Comparison of ENCODE assay signal across 13 cellular contexts in genomic region chr1:246383791-246384190, GRCh38.
"Had no signal": no experiment of that assay in that cellular context is flagged by ENCODE, and none has a peak within 500 bp of the region (broad histone marks: within the 10 kb centered on the region; RNA-seq: fewer than 3 reads in every experiment).

No MANE protein-coding gene starts in this region.

- DNase-seq: activated CD4-positive, alpha-beta T cell treated with anti-CD3 and anti-CD28 coated beads, Interleukin-2, amount 50 U/mL, for 48 hours; activated effector memory CD4-positive, alpha-beta T cell treated with Interleukin-2 at 50 U/mL for 16 hours; activated T-cell treated with anti-CD3 and anti-CD28 coated beads, Interleukin-2, amount 50 U/mL, for 1 hour; adrenal gland; central memory CD4-positive, alpha-beta T cell; colonic mucosa; heart left ventricle; ovary; sigmoid colon; stimulated activated CD4-positive, alpha-beta T cell treated with anti-CD3 and anti-CD28 coated beads, Interleukin-12 subunit alpha, Interleukin-12 subunit beta, amount 100 ng/mL, for 4 hours; stimulated activated CD4-positive, alpha-beta T cell treated with anti-CD3 and anti-CD28 coated beads, Interleukin-2, amount 100 ng/mL, for 24 hours had no signal

- FAIRE-seq: frontal cortex, islet of Langerhans had no signal

- H3K9me3 ChIP-seq: adrenal gland, colonic mucosa, heart left ventricle, ovary, sigmoid colon had no signal

- H3K36me3 ChIP-seq: adrenal gland, colonic mucosa, heart left ventricle, ovary, sigmoid colon had no signal

- H3K27ac ChIP-seq: adrenal gland, colonic mucosa, heart left ventricle, ovary, sigmoid colon had no signal

- H3K4me1 ChIP-seq: colonic mucosa, heart left ventricle, sigmoid colon had no signal

- H3K4me3 ChIP-seq: adrenal gland, colonic mucosa, heart left ventricle, ovary, sigmoid colon had no signal

- H3K27me3 ChIP-seq: adrenal gland, colonic mucosa, heart left ventricle, ovary, sigmoid colon had no signal
